Comparison of ENCODE assay signal across 15 cellular contexts in the genomic region with DNA sequence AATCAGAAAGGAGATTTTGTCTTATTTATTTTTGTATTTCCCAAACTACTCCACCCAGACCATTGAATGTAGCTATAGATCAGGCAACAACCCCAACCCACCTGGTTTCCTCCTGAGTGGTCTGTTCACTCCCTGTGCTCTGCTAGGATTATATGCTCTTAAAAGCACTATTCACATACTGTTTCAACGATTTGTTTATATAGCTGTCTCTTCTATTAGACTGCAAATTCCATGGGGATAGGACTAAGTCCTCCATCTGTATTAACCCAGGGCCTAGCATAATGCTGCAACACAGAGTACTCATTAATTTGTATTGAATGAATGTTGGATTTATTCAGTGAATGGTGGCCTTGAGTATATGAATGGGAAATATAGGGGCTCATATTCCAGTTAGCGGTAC.
A peak's percentile ranks its signal among the peaks of the same experiment; 100 is the strongest.
DNase-seq lines count a peak whose midpoint lies in the region; ATAC-seq and TF ChIP-seq lines count a peak whose summit lies in the region.
"Had no signal": no experiment of that assay in that cellular context is flagged by ENCODE, and none has a peak within 500 bp of the region (broad histone marks: within the 10 kb centered on the region; RNA-seq: fewer than 3 reads in every experiment).

No MANE protein-coding gene starts in this region.

- H3K4me2 ChIP-seq in IMR-90 (ENCODE audit: low read depth, low read length) (no peak overlapping the region), hepatocyte (no peak overlapping the region)

- no peaks in the 10 kb centered on the region for H3K9me1 ChIP-seq in IMR-90 (ENCODE audit: insufficient read depth, low read length)

- no peak overlapping the region for H3K56ac ChIP-seq in IMR-90 (ENCODE audit: extremely low read depth, insufficient read depth, low read length)

- no peak overlapping the region for H3K4me3 ChIP-seq in IMR-90 (ENCODE audit: insufficient read depth, low read depth, low read length)
- H3K4me3 ChIP-seq in hepatocyte, result no peak overlapping the region
- no peak overlapping the region for H3K4me3 ChIP-seq in lower lobe of right lung
- H3K4me3 ChIP-seq in BE2C (ENCODE audit: low read depth, low read length), result no peak overlapping the region

- H2BK20ac ChIP-seq in IMR-90 (ENCODE audit: low read depth, low read length), result no peak overlapping the region

- 0 out of 4 replicates have a peak overlapping the region, but pooled peaks of 1 of the 2 experiments have one; percentile 10 for H4K8ac ChIP-seq in IMR-90 (ENCODE audit: low read depth in 2 of 2, low read length in 2 of 2)

- H2AFZ ChIP-seq in IMR-90 (replicated peaks; ENCODE audit: low read length, poor library complexity), result no peak overlapping the region
- H2AFZ ChIP-seq in hepatocyte, result no peak overlapping the region

- H3K9ac ChIP-seq in IMR-90 (ENCODE audit: low read depth, low read length), result no peak overlapping the region

- dilution Hi-C loops in IMR-90 (cut with HindIII; ENCODE audit: low sequenced_read_pairs, unreplicated experiment), result no loop called here

- H4K20me1 ChIP-seq in IMR-90 (ENCODE audit: insufficient read depth, low read length), result no peaks in the 10 kb centered on the region
- no peaks in the 10 kb centered on the region for H4K20me1 ChIP-seq in hepatocyte (ENCODE audit: insufficient read depth, poor library complexity, severe bottlenecking)

- H2BK15ac ChIP-seq in IMR-90 (ENCODE audit: low read depth, low read length), result no peak overlapping the region

- no CpG with 5 or more reads among the region's 2 CpGs for whole genome bisulfite sequencing in IMR-90 (ENCODE audit: extremely low coverage in 2 of 2, insufficient read length in 1 of 2), 2 experiments
- WGBS in hepatocyte (ENCODE audit: low lambda C conversion rate, missing lambda C conversion rate), result 55% methylated on average over 2 of the region's 2 CpGs

- H3K4me1 ChIP-seq in IMR-90 (ENCODE audit: control insufficient read depth, insufficient read depth, low read length) (peaks cover 4% of the 10 kb centered on the region; the same call in 1 of the 2 replicates), hepatocyte (ENCODE audit: insufficient read depth) (peaks cover 23% of the 10 kb centered on the region), lower lobe of right lung (peaks cover 16% of the 10 kb centered on the region), BE2C (no peaks in the 10 kb centered on the region)
- H3K4me1 ChIP-seq: Caco-2 had no signal

- no peak overlapping the region for H2BK120ac ChIP-seq in IMR-90 (ENCODE audit: low read depth, low read length)

- no peak overlapping the region; the same call in 1 of the 2 replicates for H4K5ac ChIP-seq in IMR-90 (ENCODE audit: low read depth, low read length)

- H3K27ac ChIP-seq in IMR-90 (ENCODE audit: insufficient read depth, low read length) (no peak overlapping the region), hepatocyte (peak overlapping the region; percentile 9), lower lobe of right lung (no peak overlapping the region)

- no peak for TF ChIP-seq RAD21 in IMR-90 (IDR thresholded peaks at IDR 0.05; ENCODE audit: low read length)

- H3K36me3 ChIP-seq in IMR-90 (ENCODE audit: control insufficient read depth, insufficient read depth, low read length) (no peaks in the 10 kb centered on the region), hepatocyte (replicated peaks; ENCODE audit: insufficient read depth, low read depth) (no peaks in the 10 kb centered on the region), lower lobe of right lung (no peaks in the 10 kb centered on the region), BE2C (no peaks in the 10 kb centered on the region)

- intact Hi-C loops in IMR-90 (cut with micrococcal nuclease) (no loop called here), sciatic nerve (cut with DNase I) (no loop called here), lower lobe of right lung (cut with DNase I) (no loop called here)

- peak overlapping the region; percentile 66; the same call in 1 of the 2 replicates for H3K18ac ChIP-seq in IMR-90 (ENCODE audit: low read depth, low read length)

- POLR2A ChIA-PET in IMR-90 (lab: Charles Lee; ENCODE audit: unreplicated experiment), result no interaction called here

- H2AK9ac ChIP-seq in IMR-90 (replicated peaks; ENCODE audit: low read depth, low read length, poor library complexity), result no peak overlapping the region

- H3K9me2 ChIP-seq in hepatocyte (replicated peaks; ENCODE audit: insufficient read depth), result no peaks in the 10 kb centered on the region

- in situ Hi-C loops in IMR-90 (cut with MboI; ENCODE audit: low sequenced_read_pairs), result no loop called here

- CTCF ChIA-PET in IMR-90 (lab: Yijun Ruan, JAX), result no interaction called here

- H3K79me2 ChIP-seq in hepatocyte, result no peaks in the 10 kb centered on the region

- no TSS peak for BruUV-seq in IMR-90 (replicated peaks; lab: Mats Ljungman, UMichigan)

- H2BK5ac ChIP-seq in IMR-90 (ENCODE audit: low read depth, low read length, poor library complexity, severe bottlenecking), result no peak overlapping the region

- no peak overlapping the region for H2AK5ac ChIP-seq in IMR-90 (ENCODE audit: low read depth, low read length)

- no peaks in the 10 kb centered on the region for H3K79me1 ChIP-seq in IMR-90 (ENCODE audit: low read depth in 1 of 2, low read length in 2 of 2)

- peak; percentile 68 for ATAC-seq in IMR-90 (ENCODE audit: low read depth)
- peak; percentile 41 for ATAC-seq in sciatic nerve
- ATAC-seq in lower lobe of right lung, result no peak
- no peak for ATAC-seq in GM19324 (IDR thresholded peaks at IDR 0.05; ENCODE audit: low FRiP score, unreplicated experiment)

- H3K14ac ChIP-seq in IMR-90 (replicated peaks; ENCODE audit: low read depth, low read length), result no peak overlapping the region

- no peak overlapping the region for H3K4ac ChIP-seq in IMR-90 (ENCODE audit: low read depth, low read length)

- TF ChIP-seq CTCF in IMR-90 (conservative IDR thresholded peaks at IDR 0.05; ENCODE audit: low read depth, low read length), result no peak
- TF ChIP-seq CTCF in hepatocyte (IDR thresholded peaks at IDR 0.05; ENCODE audit: poor library complexity), result no peak
- TF ChIP-seq CTCF in lower lobe of right lung (IDR thresholded peaks at IDR 0.05), result no peak
- TF ChIP-seq CTCF in BE2C (IDR thresholded peaks at IDR 0.05; ENCODE audit: low read depth, low read length), result no peak

- H3K9me3 ChIP-seq in IMR-90 (ENCODE audit: control insufficient read depth, insufficient read depth, low read length) (no peaks in the 10 kb centered on the region), hepatocyte (ENCODE audit: low read depth) (no peaks in the 10 kb centered on the region), lower lobe of right lung (no peaks in the 10 kb centered on the region), BE2C (no peaks in the 10 kb centered on the region)
- H3K9me3 ChIP-seq: Caco-2 had no signal

- no peak overlapping the region for H3K23ac ChIP-seq in IMR-90 (ENCODE audit: low read depth, low read length)

- H3K27me3 ChIP-seq in IMR-90 (ENCODE audit: control insufficient read depth, insufficient read depth, low read length) (no peaks in the 10 kb centered on the region), hepatocyte (no peaks in the 10 kb centered on the region), lower lobe of right lung (ENCODE audit: low read depth) (no peaks in the 10 kb centered on the region), BE2C (no peaks in the 10 kb centered on the region)

- H4K91ac ChIP-seq in IMR-90 (ENCODE audit: insufficient read depth, low read depth, low read length), result no peak overlapping the region

- peak; percentile 43 for DNase-seq in DMS153 (lab: John Stamatoyannopoulos, UW)
- DNase-seq in IMR-90, result no peak
- DNase-seq in hepatocyte (ENCODE audit: low spot score), result no peak
- no peak for DNase-seq in sciatic nerve (ENCODE audit: low spot score)
- no peak for DNase-seq in lower lobe of right lung
- DNase-seq in BE2C, result no peak
- DNase-seq: ACHN, AML-193, Caco-2, DMS79, NCI-H187, NCI-H2171, NCI-H446 treated with DMSO at 0.1 percent for 48 hours, NCI-H774 had no signal

- no peak for TF ChIP-seq POLR2A in IMR-90 (IDR thresholded peaks at IDR 0.05; ENCODE audit: low read depth, low read length)

TF ChIP-seq in IMR-90, 13 proteins besides CTCF, POLR2A, EP300 and RAD21:
- TF ChIP-seq BHLHE40 (IDR thresholded peaks at IDR 0.05; ENCODE audit: low read depth, low read length) (no peak), RCOR1 (IDR thresholded peaks at IDR 0.05; ENCODE audit: insufficient replicate concordance, low read length) (no peak), SMC3 (IDR thresholded peaks at IDR 0.05; ENCODE audit: low read depth, low read length) (no peak), MAZ (IDR thresholded peaks at IDR 0.05; ENCODE audit: borderline replicate concordance, low read depth, low read length) (no peak), MXI1 (IDR thresholded peaks at IDR 0.05; ENCODE audit: borderline replicate concordance, low read depth, low read length) (no peak), USF2 (IDR thresholded peaks at IDR 0.05; ENCODE audit: low read depth, low read length) (no peak), FOS (IDR thresholded peaks at IDR 0.05; ENCODE audit: low read depth, low read length) (no peak), CEBPB (IDR thresholded peaks at IDR 0.05; ENCODE audit: low read depth, low read length) (no peak), RFX5 (IDR thresholded peaks at IDR 0.05; ENCODE audit: low read depth, low read length) (no peak), CHD1 (IDR thresholded peaks at IDR 0.05; ENCODE audit: low read depth, low read length) (no peak), MAFK (IDR thresholded peaks at IDR 0.05; ENCODE audit: low read depth, low read length) (no peak), NFE2L2 (IDR thresholded peaks at IDR 0.05; ENCODE audit: low read depth, low read length) (no peak)
- TF ChIP-seq, protein P1, sequence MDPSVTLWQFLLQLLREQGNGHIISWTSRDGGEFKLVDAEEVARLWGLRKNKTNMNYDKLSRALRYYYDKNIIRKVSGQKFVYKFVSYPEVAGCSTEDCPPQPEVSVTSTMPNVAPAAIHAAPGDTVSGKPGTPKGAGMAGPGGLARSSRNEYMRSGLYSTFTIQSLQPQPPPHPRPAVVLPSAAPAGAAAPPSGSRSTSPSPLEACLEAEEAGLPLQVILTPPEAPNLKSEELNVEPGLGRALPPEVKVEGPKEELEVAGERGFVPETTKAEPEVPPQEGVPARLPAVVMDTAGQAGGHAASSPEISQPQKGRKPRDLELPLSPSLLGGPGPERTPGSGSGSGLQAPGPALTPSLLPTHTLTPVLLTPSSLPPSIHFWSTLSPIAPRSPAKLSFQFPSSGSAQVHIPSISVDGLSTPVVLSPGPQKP (IDR thresholded peaks at IDR 0.05; ENCODE audit: borderline replicate concordance, low read depth, low read length), result no peak

Comparison
In these comparisons a context has a peak if more than half of its experiments do, and no peak if none do; other contexts are left out.
1. ATAC-seq: peak in IMR-90 (single experiment) and sciatic nerve (single experiment); none in lower lobe of right lung (0 of 2) and GM19324 (single experiment).